In the genomic region with DNA sequence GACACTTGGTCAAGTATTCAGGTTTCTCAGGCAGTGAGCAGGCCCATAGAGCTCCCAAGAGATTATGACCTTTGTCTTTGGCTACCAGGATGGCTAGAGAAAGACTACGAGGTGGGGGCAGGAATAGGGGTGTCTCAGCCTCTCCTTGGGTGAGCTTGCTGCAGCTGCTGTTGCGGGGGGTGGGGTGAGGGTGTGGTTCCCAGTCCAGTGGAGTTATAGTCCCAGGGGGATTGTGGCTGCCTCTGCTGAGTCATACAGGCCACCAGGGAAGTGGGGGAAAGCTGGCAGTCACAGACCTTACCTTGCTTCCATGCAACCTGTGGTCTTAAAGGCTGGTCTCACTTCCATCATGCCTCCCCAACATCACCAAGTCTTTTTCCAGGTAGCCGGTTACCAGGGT, we compare ENCODE assay signal across 14 cellular contexts. TPM values are rescaled to one million over a fixed set of nuclear protein-coding genes. Genes with fewer than 3 reads are reported as not detected.
A peak's percentile ranks its signal among the peaks of the same experiment; 100 is the strongest.
DNase-seq lines count a peak whose midpoint lies in the region; ATAC-seq, FAIRE-seq and TF ChIP-seq lines count a peak whose summit lies in the region.
"Had no signal": no experiment of that assay in that cellular context is flagged by ENCODE, and none has a peak within 500 bp of the region (broad histone marks: within the 10 kb centered on the region; RNA-seq: fewer than 3 reads in every experiment).

No MANE protein-coding gene starts in this region.

- peaks cover 4% of the 10 kb centered on the region for H3K9me3 Mint-ChIP-seq in memory B cell
- H3K9me3 Mint-ChIP-seq in effector memory CD8-positive, alpha-beta T cell = peaks cover 0 to 7% of the 10 kb centered on the region in 2 donors
- peaks cover 0 to 26% (median 11%) of the 10 kb centered on the region in 9 donors for H3K9me3 Mint-ChIP-seq in naive thymus-derived CD8-positive, alpha-beta T cell

- peaks cover 20% of the 10 kb centered on the region for H3K36me3 Mint-ChIP-seq in memory B cell
- peaks cover 16% of the 10 kb centered on the region for H3K36me3 Mint-ChIP-seq in effector memory CD8-positive, alpha-beta T cell (ENCODE audit: insufficient read depth)
- H3K36me3 Mint-ChIP-seq in naive thymus-derived CD8-positive, alpha-beta T cell = peaks cover 15 to 22% (median 22%) of the 10 kb centered on the region in 3 donors

- H3K9me3 ChIP-seq in Loucy (ENCODE audit: insufficient read depth, low read depth, low read length) = peaks cover 10% of the 10 kb centered on the region; the same call in 1 of the 2 replicates
- H3K9me3 ChIP-seq: sigmoid colon had no signal

- DNase-seq in H54 (ENCODE audit: insufficient read length, low spot score) = no peak
- no peak for DNase-seq in memory B cell (ENCODE audit: low spot score in 2 of 2)
- DNase-seq in pons (ENCODE audit: low spot score) = no peak
- DNase-seq in effector memory CD8-positive, alpha-beta T cell = no peak
- DNase-seq in KG1 (lab: John Stamatoyannopoulos, UW) = no peak
- DNase-seq in naive thymus-derived CD8-positive, alpha-beta T cell = no peak
- DNase-seq: activated CD4-positive, alpha-beta T cell treated with anti-CD3 and anti-CD28 coated beads, Interleukin-2, amount 10 ng/mL, durations not matched to agents 7 days and 5 days; immature natural killer cell; NCI-H2029; sigmoid colon; substantia nigra had no signal

- peaks cover 98% of the 10 kb centered on the region for H3K79me2 ChIP-seq in Loucy (ENCODE audit: insufficient read depth, low read length)

- no peaks in the 10 kb centered on the region for H3K9me2 ChIP-seq in Loucy (replicated peaks; ENCODE audit: low read depth, low read length)

- H3K27ac Mint-ChIP-seq in memory B cell = peak overlapping the region; percentile 80
- peak overlapping the region in 1 of 2 donors; percentile 41 for H3K27ac Mint-ChIP-seq in effector memory CD8-positive, alpha-beta T cell
- peak overlapping the region in 1 of 10 donors; percentile 80 for H3K27ac Mint-ChIP-seq in naive thymus-derived CD8-positive, alpha-beta T cell
- H3K27ac Mint-ChIP-seq: activated CD4-positive, alpha-beta T cell treated with anti-CD3 and anti-CD28 coated beads, Interleukin-2, amount 10 ng/mL, durations not matched to agents 7 days and 5 days had no signal

- peak; percentile 64 for FAIRE-seq in H54 (lab: Jason Lieb, UNC)

- peak overlapping the region; percentile 18 for H3K4me3 ChIP-seq in Loucy (ENCODE audit: low read length, poor library complexity, severe bottlenecking)
- H3K4me3 ChIP-seq: sigmoid colon had no signal

- ATAC-seq in GM18517 (IDR thresholded peaks at IDR 0.05; ENCODE audit: unreplicated experiment) = peak; percentile 41
- ATAC-seq in memory B cell (ENCODE audit: low read depth) = peak; percentile 62
- ATAC-seq in effector memory CD8-positive, alpha-beta T cell (replicated peaks) = no peak
- no peak for ATAC-seq in naive thymus-derived CD8-positive, alpha-beta T cell

- H3K36me3 ChIP-seq in Loucy (ENCODE audit: insufficient read depth, low read length) = peaks cover 12% of the 10 kb centered on the region; the same call in 1 of the 2 replicates

- no peak overlapping the region for H3K4me3 Mint-ChIP-seq in memory B cell
- H3K4me3 Mint-ChIP-seq in effector memory CD8-positive, alpha-beta T cell = no peak overlapping the region
- H3K4me3 Mint-ChIP-seq in naive thymus-derived CD8-positive, alpha-beta T cell = peak overlapping the region in 1 of 10 donors; percentile 34
- H3K4me3 Mint-ChIP-seq: activated CD4-positive, alpha-beta T cell treated with anti-CD3 and anti-CD28 coated beads, Interleukin-2, amount 10 ng/mL, durations not matched to agents 7 days and 5 days; central memory CD8-positive, alpha-beta T cell; immature natural killer cell had no signal

- POLR2A ChIA-PET in naive thymus-derived CD8-positive, alpha-beta T cell (lab: Charles Lee) = no interaction called here

- no peak for TF ChIP-seq CTCF in Loucy (conservative IDR thresholded peaks at IDR 0.05; ENCODE audit: low read length)

- no peaks in the 10 kb centered on the region for H3K27me3 Mint-ChIP-seq in memory B cell
- no peaks in the 10 kb centered on the region for H3K27me3 Mint-ChIP-seq in effector memory CD8-positive, alpha-beta T cell
- H3K27me3 Mint-ChIP-seq in naive thymus-derived CD8-positive, alpha-beta T cell = no peaks in the 10 kb centered on the region
- H3K27me3 Mint-ChIP-seq: activated CD4-positive, alpha-beta T cell treated with anti-CD3 and anti-CD28 coated beads, Interleukin-2, amount 10 ng/mL, durations not matched to agents 7 days and 5 days; central memory CD8-positive, alpha-beta T cell had no signal

- H3K4me1 ChIP-seq in Loucy (ENCODE audit: insufficient read depth, low read length, poor library complexity, severe bottlenecking) = peaks cover 14% of the 10 kb centered on the region

- peaks cover 30% of the 10 kb centered on the region for H4K20me1 ChIP-seq in Loucy (ENCODE audit: insufficient read depth, low read length, poor library complexity, severe bottlenecking)

- H3K9ac ChIP-seq in Loucy (ENCODE audit: low read depth, low read length, poor library complexity, severe bottlenecking) = no peak overlapping the region

- H3K4me1 Mint-ChIP-seq in memory B cell = peaks cover 36% of the 10 kb centered on the region
- H3K4me1 Mint-ChIP-seq in effector memory CD8-positive, alpha-beta T cell (ENCODE audit: low read depth in 2 of 2) = peaks cover 39 to 63% of the 10 kb centered on the region in 2 donors
- H3K4me1 Mint-ChIP-seq in naive thymus-derived CD8-positive, alpha-beta T cell = peaks cover 28 to 69% (median 55%) of the 10 kb centered on the region in 4 donors

- H3K4me2 ChIP-seq in Loucy (ENCODE audit: low read depth, low read length, poor library complexity, severe bottlenecking) = peak overlapping the region; percentile 46

- no peak for TF ChIP-seq POLR2A in H54 (IDR thresholded peaks at IDR 0.05; ENCODE audit: low read depth, low read length)

- H2AFZ ChIP-seq in Loucy (ENCODE audit: low read length) = no peak overlapping the region

- no peaks in the 10 kb centered on the region for H3K27me3 ChIP-seq in Loucy (ENCODE audit: insufficient read depth, low read length, poor library complexity, severe bottlenecking)
- H3K27me3 ChIP-seq: sigmoid colon had no signal

- no peaks in the 10 kb centered on the region for H3F3A ChIP-seq in Loucy (ENCODE audit: low read depth)

RNA-seq across cellular contexts. Expression of a gene that starts 31.7 kb away (rescaled TPM):
- 10 to 100 TPM; 44.0 to 48.0 TPM for total RNA-seq in naive thymus-derived CD8-positive, alpha-beta T cell
- 1 to 10 TPM; 5.3 to 9.0 (median 7.6) TPM for polyA plus RNA-seq in naive thymus-derived CD8-positive, alpha-beta T cell

Comparison
In these comparisons a context has a peak if more than half of its experiments do, and no peak if none do; other contexts are left out.
1. ATAC-seq: peak in GM18517 (single experiment) and memory B cell (single experiment); none in effector memory CD8-positive, alpha-beta T cell (single experiment) and naive thymus-derived CD8-positive, alpha-beta T cell (0 of 2).